In the genomic region with DNA sequence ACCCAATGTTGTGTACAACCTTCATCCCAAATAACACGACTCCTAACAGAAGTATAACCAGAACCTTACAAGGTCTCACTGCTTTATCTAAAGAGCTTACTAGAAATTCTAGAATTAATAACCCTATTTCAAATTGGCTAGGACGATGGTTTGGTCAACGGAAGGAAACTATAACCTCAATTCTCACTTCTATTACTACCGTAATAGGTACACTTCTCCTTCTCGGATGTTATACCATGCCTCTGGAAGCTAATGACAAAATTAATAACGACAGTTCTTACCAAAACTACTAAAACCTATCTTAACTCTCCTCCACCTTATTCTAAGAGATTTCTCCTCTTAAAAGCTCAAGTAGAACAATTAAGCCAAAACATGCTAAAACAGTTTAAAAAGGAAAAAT, we compare ENCODE assay signal across 8 cellular contexts. TPM values are rescaled to one million over a fixed set of nuclear protein-coding genes. Genes with fewer than 3 reads are reported as not detected.
A peak's percentile ranks its signal among the peaks of the same experiment; 100 is the strongest.
DNase-seq lines count a peak whose midpoint lies in the region; ATAC-seq, FAIRE-seq and TF ChIP-seq lines count a peak whose summit lies in the region.

No MANE protein-coding gene starts in this region.

- no peak for ATAC-seq in natural killer cell
- ATAC-seq in natural killer cell treated with Interleukin-12 subunit alpha and Interleukin-12 subunit beta and Interleukin-15 and Interleukin-18, amount 100 ng/mL, for 72 hours = no peak
- no peak for ATAC-seq in GM19397 (IDR thresholded peaks at IDR 0.05; ENCODE audit: unreplicated experiment)

- H4K20me1 ChIP-seq in astrocyte (ENCODE audit: insufficient read depth, low read length) = peaks cover 4% of the 10 kb centered on the region

- peak overlapping the region; percentile 4 for H3K4me2 ChIP-seq in astrocyte (ENCODE audit: low read length)

- H2AFZ ChIP-seq in astrocyte (ENCODE audit: low read depth, low read length) = no peak overlapping the region

- H3K9me3 ChIP-seq in astrocyte (ENCODE audit: insufficient read depth, low read depth, low read length) = no peaks in the 10 kb centered on the region
- H3K9me3 ChIP-seq in mucosa of stomach (ENCODE audit: control insufficient read depth, low read length) = no peaks in the 10 kb centered on the region

- H3K4me3 ChIP-seq in astrocyte (ENCODE audit: insufficient read depth, low read depth, low read length) (no peak overlapping the region), mucosa of stomach (ENCODE audit: low read length) (no peak overlapping the region)

- H3K9ac ChIP-seq in astrocyte (ENCODE audit: low read length) = peak overlapping the region; percentile 69
- H3K9ac ChIP-seq in mucosa of stomach (ENCODE audit: low read length) = peak overlapping the region; percentile 80

- FAIRE-seq in astrocyte (lab: Jason Lieb, UNC) = no peak

- H3K9me3 Mint-ChIP-seq in natural killer cell = no peaks in the 10 kb centered on the region
- no peaks in the 10 kb centered on the region for H3K9me3 Mint-ChIP-seq in natural killer cell treated with Interleukin-12 subunit alpha and Interleukin-12 subunit beta and Interleukin-15 and Interleukin-18, amount 100 ng/mL, for 72 hours
- H3K9me3 Mint-ChIP-seq in astrocyte (ENCODE audit: unreplicated experiment) = no peaks in the 10 kb centered on the region

- no peaks in the 10 kb centered on the region for H3K27me3 ChIP-seq in astrocyte (ENCODE audit: insufficient read depth, low read length)
- H3K27me3 ChIP-seq in mucosa of stomach (ENCODE audit: control insufficient read depth, insufficient read depth, low read length) = no peaks in the 10 kb centered on the region

- H3K27me3 Mint-ChIP-seq in natural killer cell (ENCODE audit: low read depth in 2 of 2) = no peaks in the 10 kb centered on the region
- no peaks in the 10 kb centered on the region for H3K27me3 Mint-ChIP-seq in natural killer cell treated with Interleukin-12 subunit alpha and Interleukin-12 subunit beta and Interleukin-15 and Interleukin-18, amount 100 ng/mL, for 72 hours
- H3K27me3 Mint-ChIP-seq in astrocyte (ENCODE audit: low read depth, unreplicated experiment) = no peaks in the 10 kb centered on the region

- H3K4me1 Mint-ChIP-seq in natural killer cell (no peaks in the 10 kb centered on the region), astrocyte (ENCODE audit: low read depth, unreplicated experiment) (peaks cover 9% of the 10 kb centered on the region)
- peaks cover 7 to 12% of the 10 kb centered on the region in 2 donors for H3K4me1 Mint-ChIP-seq in natural killer cell treated with Interleukin-12 subunit alpha and Interleukin-12 subunit beta and Interleukin-15 and Interleukin-18, amount 100 ng/mL, for 72 hours (ENCODE audit: low read depth in 2 of 2)

- no peaks in the 10 kb centered on the region for H3K79me2 ChIP-seq in astrocyte (ENCODE audit: insufficient read depth, low read length)

- no peak overlapping the region for H3K27ac Mint-ChIP-seq in natural killer cell
- H3K27ac Mint-ChIP-seq in natural killer cell treated with Interleukin-12 subunit alpha and Interleukin-12 subunit beta and Interleukin-15 and Interleukin-18, amount 100 ng/mL, for 72 hours = no peak overlapping the region
- H3K27ac Mint-ChIP-seq in astrocyte (ENCODE audit: unreplicated experiment) = no peak overlapping the region

- H3K27ac ChIP-seq in astrocyte (ENCODE audit: low read depth, low read length) = peak overlapping the region; percentile 88

- TF ChIP-seq CTCF in natural killer cell (IDR thresholded peaks at IDR 0.05) = no peak
- TF ChIP-seq CTCF in astrocyte (IDR thresholded peaks at IDR 0.05; ENCODE audit: insufficient read depth, low read depth, low read length) = no peak

- H3K4me1 ChIP-seq in astrocyte (ENCODE audit: insufficient read depth, low read length) = peaks cover 33% of the 10 kb centered on the region
- H3K4me1 ChIP-seq in mucosa of stomach (ENCODE audit: control insufficient read depth, insufficient read depth, low read length) = peaks cover 28% of the 10 kb centered on the region

- H3K4me3 Mint-ChIP-seq in natural killer cell = peak overlapping the region; percentile 75
- H3K4me3 Mint-ChIP-seq in natural killer cell treated with Interleukin-12 subunit alpha and Interleukin-12 subunit beta and Interleukin-15 and Interleukin-18, amount 100 ng/mL, for 72 hours = no peak overlapping the region
- H3K4me3 Mint-ChIP-seq in astrocyte (ENCODE audit: unreplicated experiment) = no peak overlapping the region

- H3K36me3 ChIP-seq in astrocyte (ENCODE audit: insufficient read depth, low read length) (no peaks in the 10 kb centered on the region), mucosa of stomach (ENCODE audit: control insufficient read depth, insufficient read depth, low read length) (no peaks in the 10 kb centered on the region)

- no peak for DNase-seq in natural killer cell
- no peak for DNase-seq in natural killer cell treated with Interleukin-12 subunit alpha and Interleukin-12 subunit beta and Interleukin-15 and Interleukin-18, amount 100 ng/mL, for 72 hours (ENCODE audit: low spot score)
- no peak for DNase-seq in astrocyte (ENCODE audit: low read depth)
- DNase-seq in MV-4-11 (lab: John Stamatoyannopoulos, UW) = no peak
- no peak for DNase-seq in NOMO-1 treated with dmso at 0.1 percent for 144 hours (lab: John Stamatoyannopoulos, UW; ENCODE audit: unreplicated experiment)
- DNase-seq in NCI-H446 (lab: John Stamatoyannopoulos, UW) = no peak

- intact Hi-C loops in natural killer cell (cut with micrococcal nuclease) = loop anchor here (2.0 kb wide), 1 partner anchor 23 kb away; the partner anchor contains the start of gene UBC

- H3K36me3 Mint-ChIP-seq in natural killer cell (no peaks in the 10 kb centered on the region), astrocyte (ENCODE audit: low read depth, unreplicated experiment) (no peaks in the 10 kb centered on the region)
- H3K36me3 Mint-ChIP-seq in natural killer cell treated with Interleukin-12 subunit alpha and Interleukin-12 subunit beta and Interleukin-15 and Interleukin-18, amount 100 ng/mL, for 72 hours = no peaks in the 10 kb centered on the region

RNA-seq across cellular contexts. Expression of gene UBC, which starts 23.6 kb away (rescaled TPM):
- total RNA-seq in natural killer cell = 1,000 to 10,000 TPM; 1,276 to 1,737 (median 1,334) TPM
- 1,000 to 10,000 TPM in 1 of 2 donors, 100 to 1,000 TPM in 1; 691 to 1,324 TPM for total RNA-seq in natural killer cell treated with Interleukin-12 subunit alpha and Interleukin-12 subunit beta and Interleukin-15 and Interleukin-18, amount 100 ng/mL, for 72 hours
- 1,171 and 1,214 TPM in 2 replicates for total RNA-seq in astrocyte

RNA-seq across cellular contexts. Expression of gene DHX37, which starts 50.9 kb away (rescaled TPM):
- total RNA-seq in natural killer cell = 10 to 100 TPM; 27.9 to 31.6 (median 30.1) TPM
- total RNA-seq in natural killer cell treated with Interleukin-12 subunit alpha and Interleukin-12 subunit beta and Interleukin-15 and Interleukin-18, amount 100 ng/mL, for 72 hours = 10 to 100 TPM; 35.5 to 70.3 TPM
- total RNA-seq in astrocyte = 19.6 and 21.1 TPM in 2 replicates

RNA-seq across cellular contexts. Expression of gene BRI3BP, which starts 55.4 kb away (rescaled TPM):
- total RNA-seq in natural killer cell = 1 to 10 TPM; 4.2 to 6.8 (median 5.4) TPM
- 10 to 100 TPM; 16.5 to 30.0 TPM for total RNA-seq in natural killer cell treated with Interleukin-12 subunit alpha and Interleukin-12 subunit beta and Interleukin-15 and Interleukin-18, amount 100 ng/mL, for 72 hours
- total RNA-seq in astrocyte = 3.1 and 3.6 TPM in 2 replicates
